Comparison of ENCODE assay signal across 1 cellular context in genomic region chr9:91060520-91061343, GRCh38.
TF ChIP-seq lines count a peak whose summit lies in the region.

No MANE protein-coding gene starts in this region.

TF ChIP-seq in HepG2, 621 proteins besides CTCF, POLR2A, EP300 and RAD21 (continued from another document and continues in another):
- no peak for TF ChIP-seq LRRFIP1 (CRISPR knock-in tag; conservative IDR thresholded peaks at IDR 0.05)
- TF ChIP-seq GZF1 (CRISPR knock-in tag; IDR thresholded peaks at IDR 0.05) = no peak
- TF ChIP-seq NFKBIZ (CRISPR knock-in tag; IDR thresholded peaks at IDR 0.05) = 0 out of 2 replicates have a peak, but pooled peaks have one; percentile 53
- TF ChIP-seq HNRNPH1 (optimal IDR thresholded peaks at IDR 0.05; ENCODE audit: low read depth, low read length) = no peak
- TF ChIP-seq PHF21A (CRISPR knock-in tag; IDR thresholded peaks at IDR 0.05) = no peak; the same call in none of the 2 replicates
- no peak for TF ChIP-seq ZNF577 (CRISPR knock-in tag; IDR thresholded peaks at IDR 0.05; ENCODE audit: borderline replicate concordance, low read depth)
- no peak for TF ChIP-seq NFAT5 (CRISPR knock-in tag; IDR thresholded peaks at IDR 0.05)
- peak; percentile 58; the same call in 1 of the 2 replicates for TF ChIP-seq ZNF784 (CRISPR knock-in tag; IDR thresholded peaks at IDR 0.05; ENCODE audit: borderline replicate concordance)
- no peak for TF ChIP-seq ZNF333 (CRISPR knock-in tag; IDR thresholded peaks at IDR 0.05; ENCODE audit: borderline replicate concordance)
- no peak for TF ChIP-seq IRX3 (CRISPR knock-in tag; IDR thresholded peaks at IDR 0.05; ENCODE audit: borderline replicate concordance, low read depth)
- TF ChIP-seq ZNF713 (CRISPR knock-in tag; IDR thresholded peaks at IDR 0.05) = no peak
- no peak for TF ChIP-seq ZNF224 (CRISPR knock-in tag; IDR thresholded peaks at IDR 0.05)
- no peak for TF ChIP-seq FLYWCH1 (CRISPR knock-in tag; IDR thresholded peaks at IDR 0.05)
- TF ChIP-seq ADNP (CRISPR knock-in tag; IDR thresholded peaks at IDR 0.05) = no peak
- no peak for TF ChIP-seq ZBTB20 (CRISPR knock-in tag; IDR thresholded peaks at IDR 0.05; ENCODE audit: borderline replicate concordance, low read depth)
- TF ChIP-seq ARHGAP35 (CRISPR knock-in tag; IDR thresholded peaks at IDR 0.05; ENCODE audit: borderline replicate concordance) = no peak
- 0 out of 2 replicates have a peak, but pooled peaks have one; percentile 34 for TF ChIP-seq TFE3 (CRISPR knock-in tag; IDR thresholded peaks at IDR 0.05)
- TF ChIP-seq ZNF331 (CRISPR knock-in tag; IDR thresholded peaks at IDR 0.05) = peak; percentile 37; the same call in 1 of the 2 replicates
- TF ChIP-seq ZNF777 (CRISPR knock-in tag; IDR thresholded peaks at IDR 0.05) = no peak
- TF ChIP-seq ZKSCAN8 (CRISPR knock-in tag; IDR thresholded peaks at IDR 0.05; ENCODE audit: borderline replicate concordance) = no peak
- TF ChIP-seq CSRNP2 (CRISPR knock-in tag; conservative IDR thresholded peaks at IDR 0.05; ENCODE audit: low read depth) = no peak
- TF ChIP-seq ZNF317 (CRISPR knock-in tag; IDR thresholded peaks at IDR 0.05) = no peak
- TF ChIP-seq ZC3H4 (CRISPR knock-in tag; IDR thresholded peaks at IDR 0.05; ENCODE audit: borderline replicate concordance) = no peak
- peak; percentile 48; the same call in 1 of the 2 replicates for TF ChIP-seq MXD4 (CRISPR knock-in tag; IDR thresholded peaks at IDR 0.05)
- TF ChIP-seq ZBTB7B (CRISPR knock-in tag; IDR thresholded peaks at IDR 0.05) = no peak
- 0 out of 2 replicates have a peak, but pooled peaks have one; percentile 20 for TF ChIP-seq TGIF2 (CRISPR knock-in tag; IDR thresholded peaks at IDR 0.05)
- no peak for TF ChIP-seq STAG1 (CRISPR knock-in tag; IDR thresholded peaks at IDR 0.05)
- peak; percentile 65 for TF ChIP-seq CREM (IDR thresholded peaks at IDR 0.05)
- no peak for TF ChIP-seq CREM (CRISPR knock-in tag; IDR thresholded peaks at IDR 0.05)
- no peak for TF ChIP-seq ZFP36L2 (CRISPR knock-in tag; IDR thresholded peaks at IDR 0.05)
- TF ChIP-seq ELF3 (CRISPR knock-in tag; IDR thresholded peaks at IDR 0.05) = peak; percentile 82
- TF ChIP-seq CREBL2 (CRISPR knock-in tag; IDR thresholded peaks at IDR 0.05; ENCODE audit: borderline replicate concordance) = no peak
- no peak for TF ChIP-seq ZNF576 (CRISPR knock-in tag; IDR thresholded peaks at IDR 0.05)
- no peak for TF ChIP-seq ZNF251 (CRISPR knock-in tag; IDR thresholded peaks at IDR 0.05)
- no peak for TF ChIP-seq SNAPC5 (CRISPR knock-in tag; IDR thresholded peaks at IDR 0.05; ENCODE audit: borderline replicate concordance)
- TF ChIP-seq KLF15 (CRISPR knock-in tag; IDR thresholded peaks at IDR 0.05; ENCODE audit: borderline replicate concordance) = no peak
- no peak for TF ChIP-seq TBX3 (IDR thresholded peaks at IDR 0.05; ENCODE audit: borderline replicate concordance)
- TF ChIP-seq NBN (conservative IDR thresholded peaks at IDR 0.05) = no peak
- no peak for TF ChIP-seq HDAC6 (IDR thresholded peaks at IDR 0.05; ENCODE audit: low read depth, low read length)
- no peak for TF ChIP-seq ISX (CRISPR knock-in tag; conservative IDR thresholded peaks at IDR 0.05)
- TF ChIP-seq ZNF883 (CRISPR knock-in tag; IDR thresholded peaks at IDR 0.05; ENCODE audit: not compliant biosample characterization) = no peak
- no peak for TF ChIP-seq ONECUT2 (CRISPR knock-in tag; IDR thresholded peaks at IDR 0.05)
- peak; percentile 74; the same call in 1 of the 2 replicates for TF ChIP-seq KLF6 (CRISPR knock-in tag; IDR thresholded peaks at IDR 0.05)
- TF ChIP-seq THAP11 (CRISPR knock-in tag; IDR thresholded peaks at IDR 0.05) = peak; percentile 62
- TF ChIP-seq FOSL2 (CRISPR knock-in tag; IDR thresholded peaks at IDR 0.05) = peak; percentile 97
- TF ChIP-seq ZNF496 (CRISPR knock-in tag; IDR thresholded peaks at IDR 0.05; ENCODE audit: insufficient replicate concordance) = no peak
- TF ChIP-seq PATZ1 (CRISPR knock-in tag; IDR thresholded peaks at IDR 0.05) = peak; percentile 42
- TF ChIP-seq GATAD1 (CRISPR knock-in tag; IDR thresholded peaks at IDR 0.05) = no peak
- TF ChIP-seq TCF7 (IDR thresholded peaks at IDR 0.05; ENCODE audit: low read depth) = peak; percentile 57
- no peak for TF ChIP-seq ZNF253 (CRISPR knock-in tag; IDR thresholded peaks at IDR 0.05; ENCODE audit: borderline replicate concordance)
- no peak for TF ChIP-seq PRDM4 (CRISPR knock-in tag; IDR thresholded peaks at IDR 0.05; ENCODE audit: borderline replicate concordance)
- TF ChIP-seq TCF7L2 (IDR thresholded peaks at IDR 0.05; ENCODE audit: low read depth, low read length) = 0 out of 2 replicates have a peak, but pooled peaks have one; percentile 16
- peak; percentile 58; the same call in 1 of the 2 replicates for TF ChIP-seq YEATS4 (CRISPR knock-in tag; IDR thresholded peaks at IDR 0.05; ENCODE audit: borderline replicate concordance)
